ENCODE assay signal across 14 cellular contexts in genomic region chr1:150420560-150421265, GRCh38. TPM values are rescaled to one million over a fixed set of nuclear protein-coding genes. Genes with fewer than 3 reads are reported as not detected.
DNase-seq lines count a peak whose midpoint lies in the region; ATAC-seq and TF ChIP-seq lines count a peak whose summit lies in the region.
"Had no signal": no experiment of that assay in that cellular context is flagged by ENCODE, and none has a peak within 500 bp of the region (broad histone marks: within the 10 kb centered on the region; RNA-seq: fewer than 3 reads in every experiment).

No MANE protein-coding gene starts in this region.

- H3K9me3 Mint-ChIP-seq in WTC11, result no peaks in the 10 kb centered on the region
- no peaks in the 10 kb centered on the region for H3K9me3 Mint-ChIP-seq in GM23338
- H3K9me3 Mint-ChIP-seq: stimulated activated effector memory CD8-positive, alpha-beta T cell treated with anti-CD3 and anti-CD28 coated beads, Interleukin-12 subunit alpha, Interleukin-12 subunit beta, amount 100 ng/mL, for 72 hours had no signal

- H3K4me1 Mint-ChIP-seq in WTC11 (no peaks in the 10 kb centered on the region), GM23338 (no peaks in the 10 kb centered on the region)

- H3K36me3 Mint-ChIP-seq in WTC11 (peaks cover 13% of the 10 kb centered on the region; the same call in 1 of the 2 replicates), GM23338 (ENCODE audit: low read depth) (peaks cover 21% of the 10 kb centered on the region)

- no peak overlapping the region for H3K4me2 ChIP-seq in GM23338

- DNase-seq in A172 (ENCODE audit: low spot score) (peak; percentile 13), GM04504 (ENCODE audit: low read depth) (peak; percentile 4), WTC11 (ENCODE audit: low spot score) (no peak), foreskin fibroblast (peak; percentile 7 to 41), SIG-M5 treated with dmso at 0.1 percent for 504 hours (lab: John Stamatoyannopoulos, UW; ENCODE audit: unreplicated experiment) (no peak), GM23338 (ENCODE audit: low spot score) (no peak)
- no peak for DNase-seq in activated CD4-positive, alpha-beta T cell treated with anti-CD3 and anti-CD28 coated beads for 4 hours
- DNase-seq: mammary epithelial cell, NCI-H1694 had no signal

- no peak for ATAC-seq in WTC11
- ATAC-seq in HG03432 (IDR thresholded peaks at IDR 0.05; ENCODE audit: unreplicated experiment), result no peak
- no peak for ATAC-seq in GM23338
- ATAC-seq: stimulated activated effector memory CD8-positive, alpha-beta T cell treated with anti-CD3 and anti-CD28 coated beads, Interleukin-12 subunit alpha, Interleukin-12 subunit beta, amount 100 ng/mL, for 72 hours had no signal

- H3F3A ChIP-seq in GM23338 (replicated peaks; ENCODE audit: low read depth), result no peaks in the 10 kb centered on the region

- H3K4me3 ChIP-seq in foreskin fibroblast (ENCODE audit: low read depth in 1 of 2, low read length in 2 of 2) (no peak overlapping the region), GM23338 (no peak overlapping the region)
- H3K4me3 ChIP-seq: cardiac muscle cell, HAP-1 had no signal

- no peak overlapping the region for H3K4me3 Mint-ChIP-seq in WTC11
- H3K4me3 Mint-ChIP-seq in GM23338, result no peak overlapping the region
- H3K4me3 Mint-ChIP-seq: stimulated activated effector memory CD8-positive, alpha-beta T cell treated with anti-CD3 and anti-CD28 coated beads, Interleukin-12 subunit alpha, Interleukin-12 subunit beta, amount 100 ng/mL, for 72 hours had no signal

- POLR2A ChIA-PET in WTC11 (lab: Charles Lee), result no interaction called here

- H3K27ac Mint-ChIP-seq in WTC11, result no peak overlapping the region
- no peak overlapping the region for H3K27ac Mint-ChIP-seq in GM23338
- H3K27ac Mint-ChIP-seq: stimulated activated effector memory CD8-positive, alpha-beta T cell treated with anti-CD3 and anti-CD28 coated beads, Interleukin-12 subunit alpha, Interleukin-12 subunit beta, amount 100 ng/mL, for 72 hours had no signal

- no peaks in the 10 kb centered on the region for H3K9me2 ChIP-seq in GM23338 (ENCODE audit: insufficient read depth)

- no peak overlapping the region for H2AFZ ChIP-seq in GM23338

- TF ChIP-seq CTCF in WTC11 (IDR thresholded peaks at IDR 0.05), result no peak
- TF ChIP-seq CTCF in foreskin fibroblast (IDR thresholded peaks at IDR 0.05; ENCODE audit: low read depth, low read length), result no peak
- no peak for TF ChIP-seq CTCF in GM23338 (conservative IDR thresholded peaks at IDR 0.05; ENCODE audit: low read depth in 2 of 2)

- H3K27ac ChIP-seq in GM23338 (ENCODE audit: low read depth), result no peak overlapping the region
- H3K27ac ChIP-seq: cardiac muscle cell, epithelial cell of prostate had no signal

- H3K79me2 ChIP-seq in GM23338 (replicated peaks; ENCODE audit: insufficient read depth), result peaks cover 31% of the 10 kb centered on the region

- no peaks in the 10 kb centered on the region for H3K4me1 ChIP-seq in GM23338 (ENCODE audit: insufficient read depth)
- H3K4me1 ChIP-seq: HAP-1 had no signal

- H3K27me3 ChIP-seq in GM23338 (ENCODE audit: insufficient read depth), result no peaks in the 10 kb centered on the region
- H3K27me3 ChIP-seq: cardiac muscle cell had no signal

- CTCF ChIA-PET in WTC11 (lab: Charles Lee), result interaction anchor here (1.0 kb wide), 1 partner anchor 9 kb away, joined by 4 read pairs; no protein-coding TSS in a partner anchor

- H4K20me1 ChIP-seq in GM23338 (replicated peaks; ENCODE audit: insufficient read depth), result peaks cover 3% of the 10 kb centered on the region; the same call in 1 of the 2 replicates

- H3K36me3 ChIP-seq in GM23338 (ENCODE audit: insufficient read depth), result no peaks in the 10 kb centered on the region; the same call in 1 of the 2 replicates

- no peaks in the 10 kb centered on the region for H3K27me3 Mint-ChIP-seq in WTC11 (ENCODE audit: low read depth)
- H3K27me3 Mint-ChIP-seq in GM23338 (ENCODE audit: insufficient read depth, low read depth, poor library complexity), result no peaks in the 10 kb centered on the region

TF ChIP-seq in WTC11, 78 proteins besides CTCF, POLR2A, EP300 and RAD21:
- no peak for TF ChIP-seq NFYB (CRISPR knock-in tag; conservative IDR thresholded peaks at IDR 0.05; ENCODE audit: low read depth)
- peak; percentile 86; the same call in 1 of the 2 replicates for TF ChIP-seq ZNF121 (CRISPR knock-in tag; IDR thresholded peaks at IDR 0.05)

TF ChIP-seq in GM23338, 12 proteins besides CTCF, POLR2A, EP300 and RAD21:
- TF ChIP-seq STAT1 (IDR thresholded peaks at IDR 0.05; ENCODE audit: unreplicated experiment), result no peak

RNA-seq across cellular contexts. Expression of gene RPRD2, which starts 56.8 kb away (rescaled TPM):
- total RNA-seq in A172 (2014; rRNA removed; shearing (Covaris generic)), result 10.9 TPM in 2 replicates
- 25.4 to 26.4 TPM (median 26.1 TPM) in 3 replicates for total RNA-seq in WTC11 (2021)
- 18.0 and 20.4 TPM in 2 replicates for total RNA-seq in GM23338 (2014; rRNA removed; shearing (Covaris generic))
- polyA plus RNA-seq in GM23338 (2016; fragmentation: Nextera tagmentation; extraction: Ambion mirVana), result 12.7 and 16.8 TPM in 2 replicates

Comparison
In these comparisons a context has a peak if more than half of its experiments do, and no peak if none do; other contexts are left out.
1. DNase-seq: peak in A172 (single experiment), GM04504 (single experiment) and foreskin fibroblast (2 of 2); none in WTC11 (single experiment), SIG-M5 treated with dmso at 0.1 percent for 504 hours (single experiment), activated CD4-positive, alpha-beta T cell treated with anti-CD3 and anti-CD28 coated beads for 4 hours (0 of 2) and GM23338 (single experiment).